9 cellular contexts compared by ENCODE assay signal in the genomic region with DNA sequence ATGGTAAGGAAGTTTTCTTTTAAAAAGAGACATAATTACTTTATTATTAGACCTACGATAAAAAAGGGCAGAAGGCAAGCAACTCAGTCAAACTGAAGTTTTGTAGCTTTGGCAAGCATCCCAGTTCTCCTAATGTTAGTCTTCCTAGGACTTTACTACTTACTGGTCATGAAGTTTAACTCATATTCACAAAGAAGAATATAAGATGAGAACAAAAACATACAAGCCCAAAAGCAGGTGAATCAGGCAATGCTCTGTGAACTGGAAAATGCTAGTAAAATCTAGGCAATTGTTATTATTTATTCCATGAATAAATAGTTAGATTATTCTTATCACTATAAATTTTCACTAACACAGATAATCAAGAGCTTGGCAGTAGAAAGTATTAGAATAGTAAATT.
"Had no signal": no experiment of that assay in that cellular context is flagged by ENCODE, and none has a peak within 500 bp of the region (broad histone marks: within the 10 kb centered on the region; RNA-seq: fewer than 3 reads in every experiment).

No MANE protein-coding gene starts in this region.

- ATAC-seq: GM23338 had no signal

- H2AFZ ChIP-seq: GM23338 had no signal

- FAIRE-seq: H1, H54, HTR-8/SVneo had no signal

- H3K27ac ChIP-seq: KMS-11 had no signal

- H3K4me2 ChIP-seq: GM23338, KMS-11 had no signal

- H3K9ac ChIP-seq: KMS-11 had no signal

- H3K4me3 ChIP-seq: GM23338 had no signal

- DNase-seq: H9, HCEC 1CT, HFFc6, KBM-7 had no signal
